ENCODE assay signal across 19 cellular contexts in genomic region chr1:4960782-4961475, GRCh38.
"Had no signal": no experiment of that assay in that cellular context is flagged by ENCODE, and none has a peak within 500 bp of the region (broad histone marks: within the 10 kb centered on the region; RNA-seq: fewer than 3 reads in every experiment).

No MANE protein-coding gene starts in this region.

- H3K4me1 Mint-ChIP-seq: mesothelial cell of epicardium; natural killer cell; stimulated activated effector memory CD8-positive, alpha-beta T cell treated with anti-CD3 and anti-CD28 coated beads, Interleukin-12 subunit alpha, Interleukin-12 subunit beta, amount 100 ng/mL, for 72 hours had no signal

- H3K79me2 ChIP-seq: parathyroid adenoma had no signal

- H3K27ac ChIP-seq: colonic mucosa, foreskin keratinocyte, parathyroid adenoma, psoas muscle, right lobe of liver, suprapubic skin, thyroid gland, uterus had no signal

- H3K36me3 Mint-ChIP-seq: mesothelial cell of epicardium; natural killer cell; stimulated activated effector memory CD8-positive, alpha-beta T cell treated with anti-CD3 and anti-CD28 coated beads, Interleukin-12 subunit alpha, Interleukin-12 subunit beta, amount 100 ng/mL, for 72 hours; type B pancreatic cell had no signal

- H3K27ac Mint-ChIP-seq: mesothelial cell of epicardium; natural killer cell; stimulated activated effector memory CD8-positive, alpha-beta T cell treated with anti-CD3 and anti-CD28 coated beads, Interleukin-12 subunit alpha, Interleukin-12 subunit beta, amount 100 ng/mL, for 72 hours; type B pancreatic cell had no signal

- H3K4me3 ChIP-seq: colonic mucosa, psoas muscle, right lobe of liver, suprapubic skin, thyroid gland, uterus had no signal

- H2AFZ ChIP-seq: parathyroid adenoma had no signal

- H3K27me3 ChIP-seq: colonic mucosa, foreskin keratinocyte, right lobe of liver, thyroid gland, uterus had no signal

- ATAC-seq: foreskin keratinocyte; natural killer cell; psoas muscle; stimulated activated effector memory CD8-positive, alpha-beta T cell treated with anti-CD3 and anti-CD28 coated beads, Interleukin-12 subunit alpha, Interleukin-12 subunit beta, amount 100 ng/mL, for 72 hours; stimulated activated naive CD8-positive, alpha-beta T cell treated with anti-CD3 and anti-CD28 coated beads, Interleukin-15, Interleukin-2, amounts not matched to agents 100 U/mL and 50 U/mL, for 24 hours had no signal

- H3K4me1 ChIP-seq: colonic mucosa, foreskin keratinocyte, parathyroid adenoma, psoas muscle, right lobe of liver, suprapubic skin, uterus had no signal

- H3K9me3 ChIP-seq: colonic mucosa, psoas muscle, right lobe of liver, suprapubic skin, thyroid gland, uterus had no signal

- H3K9ac ChIP-seq: parathyroid adenoma had no signal

- DNase-seq: colonic mucosa; dermis blood vessel endothelial cell; erythroblast; foreskin keratinocyte; natural killer cell; psoas muscle; retina; right lobe of liver; stimulated activated CD4-positive, alpha-beta T cell treated with anti-CD3 and anti-CD28 coated beads, Interleukin-4, amount 100 ng/mL, for 1 hour; stimulated activated CD8-positive, alpha-beta memory T cell treated with anti-CD3 and anti-CD28 coated beads, Interleukin-4, amount 100 ng/mL, for 48 hours; stimulated activated naive CD8-positive, alpha-beta T cell treated with anti-CD3 and anti-CD28 coated beads, Interleukin-15, Interleukin-2, amounts not matched to agents 100 U/mL and 50 U/mL, for 24 hours; thyroid gland; uterus had no signal

- FAIRE-seq: endothelial cell of umbilical vein had no signal

- H3K9me3 Mint-ChIP-seq: natural killer cell; stimulated activated effector memory CD8-positive, alpha-beta T cell treated with anti-CD3 and anti-CD28 coated beads, Interleukin-12 subunit alpha, Interleukin-12 subunit beta, amount 100 ng/mL, for 72 hours; type B pancreatic cell had no signal

- H3K4me3 Mint-ChIP-seq: mesothelial cell of epicardium; natural killer cell; stimulated activated effector memory CD8-positive, alpha-beta T cell treated with anti-CD3 and anti-CD28 coated beads, Interleukin-12 subunit alpha, Interleukin-12 subunit beta, amount 100 ng/mL, for 72 hours; type B pancreatic cell had no signal

- H3K36me3 ChIP-seq: colonic mucosa, right lobe of liver, suprapubic skin, thyroid gland, uterus had no signal
